ENCODE assay signal across 1 cellular context in the genomic region with DNA sequence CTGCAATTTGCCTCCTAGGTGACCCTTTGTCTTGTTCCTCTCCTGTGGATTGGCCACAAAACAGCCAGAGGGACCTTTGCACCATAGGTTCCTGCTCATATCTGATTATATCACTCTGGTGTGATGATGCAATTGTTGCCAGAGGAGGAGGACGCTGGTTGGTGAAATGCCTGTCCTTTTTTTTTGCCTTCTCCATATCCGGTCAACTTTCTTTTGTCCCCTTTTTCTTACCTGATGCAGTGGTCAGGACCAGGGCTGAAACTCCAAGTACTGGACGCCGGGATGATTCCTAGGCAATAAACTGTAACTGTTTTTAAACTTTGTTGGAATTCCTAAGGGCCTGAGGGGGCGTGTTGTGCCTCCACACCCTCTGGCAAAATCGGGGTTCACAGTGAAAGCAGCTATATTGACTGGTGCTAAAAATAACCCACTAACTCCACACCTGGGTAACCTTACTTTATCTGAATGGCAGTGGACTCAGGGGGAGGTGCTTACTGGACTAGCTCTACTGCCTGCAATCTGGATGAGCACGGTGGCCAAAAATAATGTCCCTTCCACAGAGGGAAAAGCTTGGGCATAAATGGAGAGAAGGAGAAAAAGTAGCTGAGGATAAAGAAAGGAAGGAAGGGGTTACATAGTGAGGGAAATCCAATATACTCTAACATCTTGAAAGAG.
TF ChIP-seq lines count a peak whose summit lies in the region.

No MANE protein-coding gene starts in this region.

TF ChIP-seq in K562, 482 proteins besides CTCF, POLR2A, EP300 and RAD21 (continued from another document and continues in another):
- TF ChIP-seq, protein P1, sequence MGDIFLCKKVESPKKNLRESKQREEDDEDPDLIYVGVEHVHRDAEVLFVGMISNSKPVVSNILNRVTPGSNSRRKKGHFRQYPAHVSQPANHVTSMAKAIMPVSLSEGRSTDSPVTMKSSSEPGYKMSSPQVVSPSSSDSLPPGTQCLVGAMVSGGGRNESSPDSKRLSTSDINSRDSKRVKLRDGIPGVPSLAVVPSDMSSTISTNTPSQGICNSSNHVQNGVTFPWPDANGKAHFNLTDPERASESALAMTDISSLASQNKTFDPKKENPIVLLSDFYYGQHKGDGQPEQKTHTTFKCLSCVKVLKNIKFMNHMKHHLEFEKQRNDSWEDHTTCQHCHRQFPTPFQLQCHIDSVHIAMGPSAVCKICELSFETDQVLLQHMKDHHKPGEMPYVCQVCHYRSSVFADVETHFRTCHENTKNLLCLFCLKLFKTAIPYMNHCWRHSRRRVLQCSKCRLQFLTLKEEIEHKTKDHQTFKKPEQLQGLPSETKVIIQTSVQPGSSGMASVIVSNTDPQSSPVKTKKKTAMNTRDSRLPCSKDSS (IDR thresholded peaks at IDR 0.05; ENCODE audit: low read depth, partially characterized antibody): no peak
- peak; percentile 88 for TF ChIP-seq JUND (IDR thresholded peaks at IDR 0.05; ENCODE audit: borderline replicate concordance, low read depth, low read length)
- peak; percentile 69; the same call in 2 of the 3 replicates for TF ChIP-seq JUND (tag; IDR thresholded peaks at IDR 0.05; ENCODE audit: borderline replicate concordance, low read depth, low read length)
- TF ChIP-seq HMBOX1 (IDR thresholded peaks at IDR 0.05): no peak
- no peak for TF ChIP-seq PCBP2 (IDR thresholded peaks at IDR 0.05; ENCODE audit: low read depth, low read length, poor library complexity, severe bottlenecking)
- no peak for TF ChIP-seq ELK1 (CRISPR knock-in tag; IDR thresholded peaks at IDR 0.05)
- TF ChIP-seq, protein P2, sequence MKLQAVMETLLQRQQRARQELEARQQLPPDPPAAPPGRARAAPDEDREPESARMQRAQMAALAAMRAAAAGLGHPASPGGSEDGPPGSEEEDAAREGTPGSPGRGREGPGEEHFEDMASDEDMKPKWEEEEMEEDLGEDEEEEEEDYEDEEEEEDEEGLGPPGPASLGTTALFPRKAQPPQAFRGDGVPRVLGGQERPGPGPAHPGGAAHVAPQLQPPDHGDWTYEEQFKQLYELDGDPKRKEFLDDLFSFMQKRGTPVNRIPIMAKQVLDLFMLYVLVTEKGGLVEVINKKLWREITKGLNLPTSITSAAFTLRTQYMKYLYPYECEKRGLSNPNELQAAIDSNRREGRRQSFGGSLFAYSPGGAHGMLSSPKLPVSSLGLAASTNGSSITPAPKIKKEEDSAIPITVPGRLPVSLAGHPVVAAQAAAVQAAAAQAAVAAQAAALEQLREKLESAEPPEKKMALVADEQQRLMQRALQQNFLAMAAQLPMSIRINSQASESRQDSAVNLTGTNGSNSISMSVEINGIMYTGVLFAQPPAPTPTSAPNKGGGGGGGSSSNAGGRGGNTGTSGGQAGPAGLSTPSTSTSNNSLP (IDR thresholded peaks at IDR 0.05; ENCODE audit: borderline replicate concordance, low read depth, low read length): no peak
- no peak for TF ChIP-seq ZNF583 (CRISPR knock-in tag; IDR thresholded peaks at IDR 0.05)
- TF ChIP-seq ZKSCAN3 (CRISPR knock-in tag; IDR thresholded peaks at IDR 0.05): no peak
- no peak for TF ChIP-seq SMAD2 (IDR thresholded peaks at IDR 0.05; ENCODE audit: low read depth, low read length)
- TF ChIP-seq ZC3H4 (CRISPR knock-in tag; IDR thresholded peaks at IDR 0.05; ENCODE audit: borderline replicate concordance): no peak
- TF ChIP-seq VEZF1 (CRISPR knock-in tag; IDR thresholded peaks at IDR 0.05): no peak
- no peak for TF ChIP-seq ZNF431 (CRISPR knock-in tag; IDR thresholded peaks at IDR 0.05)
- TF ChIP-seq, protein P3, sequence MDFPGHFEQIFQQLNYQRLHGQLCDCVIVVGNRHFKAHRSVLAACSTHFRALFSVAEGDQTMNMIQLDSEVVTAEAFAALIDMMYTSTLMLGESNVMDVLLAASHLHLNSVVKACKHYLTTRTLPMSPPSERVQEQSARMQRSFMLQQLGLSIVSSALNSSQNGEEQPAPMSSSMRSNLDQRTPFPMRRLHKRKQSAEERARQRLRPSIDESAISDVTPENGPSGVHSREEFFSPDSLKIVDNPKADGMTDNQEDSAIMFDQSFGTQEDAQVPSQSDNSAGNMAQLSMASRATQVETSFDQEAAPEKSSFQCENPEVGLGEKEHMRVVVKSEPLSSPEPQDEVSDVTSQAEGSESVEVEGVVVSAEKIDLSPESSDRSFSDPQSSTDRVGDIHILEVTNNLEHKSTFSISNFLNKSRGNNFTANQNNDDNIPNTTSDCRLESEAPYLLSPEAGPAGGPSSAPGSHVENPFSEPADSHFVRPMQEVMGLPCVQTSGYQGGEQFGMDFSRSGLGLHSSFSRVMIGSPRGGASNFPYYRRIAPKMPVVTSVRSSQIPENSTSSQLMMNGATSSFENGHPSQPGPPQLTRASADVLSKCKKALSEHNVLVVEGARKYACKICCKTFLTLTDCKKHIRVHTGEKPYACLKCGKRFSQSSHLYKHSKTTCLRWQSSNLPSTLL (IDR thresholded peaks at IDR 0.05): no peak
- TF ChIP-seq ILK (tag; IDR thresholded peaks at IDR 0.05; ENCODE audit: borderline replicate concordance, low read depth): no peak
- no peak for TF ChIP-seq SAFB2 (IDR thresholded peaks at IDR 0.05; ENCODE audit: borderline replicate concordance, low read depth, low read length, severe bottlenecking)
- peak in 1 of 2 experiments; percentile 17; a peak in 1 of 4 replicates for TF ChIP-seq RCOR1 (IDR thresholded peaks at IDR 0.05; ENCODE audit: borderline replicate concordance in 1 of 2, low read depth in 2 of 2, low read length in 2 of 2)
- no peak for TF ChIP-seq NCOA2 (IDR thresholded peaks at IDR 0.05; ENCODE audit: partially characterized antibody in 2 of 2)
- peak; percentile 87 for TF ChIP-seq ATF7 (IDR thresholded peaks at IDR 0.05)
- TF ChIP-seq, protein P4, sequence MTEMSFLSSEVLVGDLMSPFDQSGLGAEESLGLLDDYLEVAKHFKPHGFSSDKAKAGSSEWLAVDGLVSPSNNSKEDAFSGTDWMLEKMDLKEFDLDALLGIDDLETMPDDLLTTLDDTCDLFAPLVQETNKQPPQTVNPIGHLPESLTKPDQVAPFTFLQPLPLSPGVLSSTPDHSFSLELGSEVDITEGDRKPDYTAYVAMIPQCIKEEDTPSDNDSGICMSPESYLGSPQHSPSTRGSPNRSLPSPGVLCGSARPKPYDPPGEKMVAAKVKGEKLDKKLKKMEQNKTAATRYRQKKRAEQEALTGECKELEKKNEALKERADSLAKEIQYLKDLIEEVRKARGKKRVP (CRISPR knock-in tag; IDR thresholded peaks at IDR 0.05): peak; percentile 80
- TF ChIP-seq ZKSCAN8 (CRISPR knock-in tag; IDR thresholded peaks at IDR 0.05): no peak
- TF ChIP-seq ZNF830 (CRISPR knock-in tag; IDR thresholded peaks at IDR 0.05): no peak
- no peak for TF ChIP-seq MAZ (CRISPR knock-in tag; conservative IDR thresholded peaks at IDR 0.05 in 1 of 2, IDR thresholded peaks at IDR 0.05 in 1 of 2)
- TF ChIP-seq JUN (IDR thresholded peaks at IDR 0.05; ENCODE audit: borderline replicate concordance, low read depth, low read length): peak; percentile 64; the same call in 1 of the 2 replicates
- TF ChIP-seq JUN (CRISPR knock-in tag; IDR thresholded peaks at IDR 0.05; ENCODE audit: borderline replicate concordance): no peak
- TF ChIP-seq ZFP36 (IDR thresholded peaks at IDR 0.05; ENCODE audit: low read depth, low read length, partially characterized antibody): no peak
- no peak for TF ChIP-seq ARID4B (CRISPR knock-in tag; IDR thresholded peaks at IDR 0.05)
- TF ChIP-seq HSF4 (CRISPR knock-in tag; IDR thresholded peaks at IDR 0.05; ENCODE audit: borderline replicate concordance): no peak
